ENCODE assay signal across 8 cellular contexts in genomic region chr1:157580179-157580827, GRCh38. TPM values are rescaled to one million over a fixed set of nuclear protein-coding genes. Genes with fewer than 3 reads are reported as not detected.
A peak's percentile ranks its signal among the peaks of the same experiment; 100 is the strongest.
DNase-seq lines count a peak whose midpoint lies in the region; ATAC-seq and TF ChIP-seq lines count a peak whose summit lies in the region.

No MANE protein-coding gene starts in this region.

- H2BK15ac ChIP-seq in neuronal stem cell (ENCODE audit: low read length) = no peak overlapping the region

- H3K4me2 ChIP-seq in neuronal stem cell (ENCODE audit: insufficient read depth, low read length, poor library complexity, severe bottlenecking) = no peak overlapping the region

- CTCF ChIA-PET in AG04450 (lab: Charles Lee) = interaction anchor here (0.6 to 2.7 kb wide), 32 partner anchors 8 to 946 kb away, joined by 3 to 37 read pairs (median 4); a partner anchor contains a TSS

- POLR2A ChIA-PET in AG04450 (lab: Yijun Ruan, JAX) = no interaction called here

- H3K4me3 ChIP-seq in AG04450 (ENCODE audit: low read depth, low read length) (no peak overlapping the region), neuronal stem cell (ENCODE audit: low read length in 2 of 2) (no peak overlapping the region)

- no peak overlapping the region for H4K8ac ChIP-seq in neuronal stem cell (ENCODE audit: low read depth, low read length)

- H2BK120ac ChIP-seq in neuronal stem cell (ENCODE audit: low read depth, low read length) = no peak overlapping the region

- peak; percentile 71 for TF ChIP-seq CTCF in AG04450 (IDR thresholded peaks at IDR 0.05; ENCODE audit: low read depth, low read length)

- no peak overlapping the region for H3K14ac ChIP-seq in neuronal stem cell (ENCODE audit: low read length)

- H3K27ac ChIP-seq in AG04450 (ENCODE audit: low read depth, low read length) (no peak overlapping the region), neuronal stem cell (replicated peaks; ENCODE audit: low read length) (no peak overlapping the region)

- no peak overlapping the region for H2AFZ ChIP-seq in neuronal stem cell (ENCODE audit: low read length)

- no CpG with 5 or more reads among the region's 4 CpGs for WGBS in neuronal stem cell (ENCODE audit: extremely low coverage in 2 of 2, insufficient read length in 2 of 2, insufficient replicate concordance in 1 of 2), 2 donors

- DNase-seq in AG04450 (ENCODE audit: low read depth, low spot score) = peak; percentile 13
- DNase-seq in GM04504 (ENCODE audit: low read depth) = peak; percentile 28
- peak; percentile 36 for DNase-seq in NCI-H1092 (lab: John Stamatoyannopoulos, UW)
- DNase-seq in SKM-1 treated with dmso at 0.1 percent for 144 hours (lab: John Stamatoyannopoulos, UW; ENCODE audit: unreplicated experiment) = peak; percentile 61
- peak; percentile 21 for DNase-seq in fibroblast of gingiva (ENCODE audit: low read depth)
- DNase-seq in neuronal stem cell (ENCODE audit: low spot score) = peak; percentile 64

- no peak overlapping the region for H2AK5ac ChIP-seq in neuronal stem cell (ENCODE audit: low read depth, low read length)

- no peak overlapping the region for H4K91ac ChIP-seq in neuronal stem cell (ENCODE audit: low read depth, low read length, poor library complexity)

- no peak overlapping the region for H3K9ac ChIP-seq in neuronal stem cell (ENCODE audit: low read depth, low read length, poor library complexity)

- H3K79me1 ChIP-seq in neuronal stem cell (ENCODE audit: low read depth, low read length) = no peaks in the 10 kb centered on the region

- no peak overlapping the region for H2BK12ac ChIP-seq in neuronal stem cell (ENCODE audit: low read length)

- no peak overlapping the region for H2BK5ac ChIP-seq in neuronal stem cell (ENCODE audit: low read length)

- H3K27me3 ChIP-seq in AG04450 (ENCODE audit: control insufficient read depth, insufficient read depth, low read length) (no peaks in the 10 kb centered on the region), neuronal stem cell (ENCODE audit: control insufficient read depth in 3 of 3, insufficient read depth in 3 of 3, low read depth in 1 of 3, low read length in 3 of 3) (no peaks in the 10 kb centered on the region)

- H3K9me3 ChIP-seq in AG04450 (ENCODE audit: control insufficient read depth, insufficient read depth, low read length) (no peaks in the 10 kb centered on the region), neuronal stem cell (replicated peaks in 1 of 2; ENCODE audit: control insufficient read depth in 2 of 2, insufficient read depth in 1 of 2, low read depth in 1 of 2, low read length in 2 of 2) (no peaks in the 10 kb centered on the region)

- no peak overlapping the region for H3K23ac ChIP-seq in neuronal stem cell (ENCODE audit: low read depth, low read length, poor library complexity)

- ATAC-seq in HG03457 (IDR thresholded peaks at IDR 0.05; ENCODE audit: unreplicated experiment) (no peak), HG02884 (IDR thresholded peaks at IDR 0.05; ENCODE audit: unreplicated experiment) (no peak)

- no peak overlapping the region for H3K18ac ChIP-seq in neuronal stem cell (ENCODE audit: low read length)

- no peaks in the 10 kb centered on the region for H3K36me3 ChIP-seq in neuronal stem cell (replicated peaks in 1 of 2; ENCODE audit: control insufficient read depth in 2 of 2, insufficient read depth in 2 of 2, low read length in 2 of 2)

- H3K4me1 ChIP-seq in neuronal stem cell (ENCODE audit: control insufficient read depth in 2 of 2, insufficient read depth in 1 of 2, low read depth in 1 of 2, low read length in 2 of 2) = no peaks in the 10 kb centered on the region

- H3K4ac ChIP-seq in neuronal stem cell (ENCODE audit: low read length) = no peak overlapping the region

RNA-seq across cellular contexts. Expression of gene FCRL4, which starts 17.6 kb away (rescaled TPM):
- not detected in 2 replicates for polyA plus RNA-seq in AG04450 (2011; rRNA removed)
- polyA minus RNA-seq in AG04450 (2011; rRNA and poly(A)+ RNA removed) = not detected in 2 replicates
- polyA plus RNA-seq in neuronal stem cell (2013, experiment 1 of 2) = not detected
- not detected for polyA plus RNA-seq in neuronal stem cell (2013, experiment 2 of 2)

RNA-seq across cellular contexts. Expression of gene FCRL5, which starts 28.0 kb away (rescaled TPM):
- polyA plus RNA-seq in AG04450 (2011; rRNA removed) = not detected in 2 replicates
- polyA minus RNA-seq in AG04450 (2011; rRNA and poly(A)+ RNA removed) = not detected in 2 replicates
- polyA plus RNA-seq in neuronal stem cell (2013, experiment 1 of 2) = not detected
- polyA plus RNA-seq in neuronal stem cell (2013, experiment 2 of 2) = not detected

Comparison
In these comparisons a context has a peak if more than half of its experiments do, and no peak if none do; other contexts are left out.
1. DNase-seq: peak in every context shown above with its lines; median percentile 64 in neuronal stem cell; 61 in SKM-1 treated with dmso at 0.1 percent for 144 hours; 36 in NCI-H1092; 28 in GM04504; 21 in fibroblast of gingiva; 13 in AG04450.